8 cellular contexts compared by ENCODE assay signal in the genomic region with DNA sequence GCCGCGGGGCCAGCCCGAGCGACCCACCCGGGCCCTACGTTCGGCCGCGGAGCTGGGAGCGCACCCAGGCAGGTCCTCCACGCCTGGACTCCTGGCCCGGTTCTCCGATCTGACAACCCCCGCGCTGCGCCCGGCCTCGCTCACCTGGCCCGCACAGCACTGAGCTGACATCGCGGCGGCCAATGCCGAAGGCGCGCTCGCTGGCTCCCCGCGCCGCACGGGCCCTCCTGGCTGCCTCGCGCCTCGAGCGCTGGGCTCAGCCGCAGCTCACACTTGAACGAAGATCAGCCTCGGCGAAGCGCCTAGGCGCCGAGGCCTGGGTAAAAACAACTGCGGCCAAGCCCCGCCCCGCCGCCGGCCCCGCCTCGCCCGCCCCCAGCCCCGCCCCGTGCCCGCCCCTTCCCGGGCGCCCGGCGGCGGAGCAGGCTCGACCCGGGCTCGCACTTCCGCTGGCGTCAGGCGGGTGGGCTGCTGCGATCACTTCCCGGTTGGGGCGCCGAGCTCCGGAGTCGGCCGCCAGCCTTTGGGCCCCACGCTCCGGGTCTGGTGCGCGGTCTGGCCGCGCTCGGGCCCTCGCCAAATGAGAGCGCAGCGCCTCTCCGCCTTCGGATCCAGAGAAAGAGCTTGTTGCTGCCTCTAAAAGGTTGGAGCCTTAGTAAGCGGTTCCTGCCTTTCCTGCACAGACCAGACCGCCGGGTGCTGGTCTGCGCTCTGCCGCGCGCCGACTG. TPM values are rescaled to one million over a fixed set of nuclear protein-coding genes. Genes with fewer than 3 reads are reported as not detected.
DNase-seq lines count a peak whose midpoint lies in the region; ATAC-seq and TF ChIP-seq lines count a peak whose summit lies in the region.

Gene SERINC5 (minus strand): TSS at position 297 of the 728 bp plus-strand sequence. CDS start 126 bp downstream, at position 171.

- peak within 1 kb of the TSS; percentile 97 for H3K27ac Mint-ChIP-seq in activated T-helper 17 cell treated with anti-CD3 and anti-CD28 coated beads, Interleukin-2, amount 50 U/mL, for 72 hours
- peak within 1 kb of the TSS; percentile 94 to 98 (median 96) for H3K27ac Mint-ChIP-seq in nephron

- H3K27me3 Mint-ChIP-seq in activated T-helper 17 cell treated with anti-CD3 and anti-CD28 coated beads, Interleukin-2, amount 50 U/mL, for 72 hours, result no peaks in the 10 kb centered on the region
- H3K27me3 Mint-ChIP-seq in nephron (ENCODE audit: low read depth), result no peaks in the 10 kb centered on the region

- TF ChIP-seq CTCF in nephron (IDR thresholded peaks at IDR 0.05; ENCODE audit: unreplicated experiment in 3 of 3), result no peak

- DNase-seq in C1 segment of cervical spinal cord (lab: John Stamatoyannopoulos, UW), result peak; percentile 57 to 92 (median 84)
- peak; percentile 86 for DNase-seq in GM19238 (ENCODE audit: insufficient read length, low spot score)
- DNase-seq in RPMI8226, result peak; percentile 91
- DNase-seq in fibroblast of peridontal ligament (ENCODE audit: extremely low read depth), result peak; percentile 63
- peak; percentile 89 for DNase-seq in stimulated activated naive CD8-positive, alpha-beta T cell treated with anti-CD3 and anti-CD28 coated beads, Interleukin-15, Interleukin-2, amounts not matched to agents 100 U/mL and 50 U/mL, for 24 hours

- peak; percentile 87 for ATAC-seq in HG03439 (IDR thresholded peaks at IDR 0.05; ENCODE audit: unreplicated experiment)
- peak; percentile 81 for ATAC-seq in activated T-helper 17 cell treated with anti-CD3 and anti-CD28 coated beads, Interleukin-2, amount 50 U/mL, for 72 hours (replicated peaks)
- peak; percentile 85 for ATAC-seq in stimulated activated naive CD8-positive, alpha-beta T cell treated with anti-CD3 and anti-CD28 coated beads, Interleukin-15, Interleukin-2, amounts not matched to agents 100 U/mL and 50 U/mL, for 24 hours

- H3K36me3 Mint-ChIP-seq in activated T-helper 17 cell treated with anti-CD3 and anti-CD28 coated beads, Interleukin-2, amount 50 U/mL, for 72 hours (ENCODE audit: low read depth), result peaks cover 58% of the 10 kb centered on the region
- H3K36me3 Mint-ChIP-seq in nephron (ENCODE audit: low read depth), result no peaks in the 10 kb centered on the region

- no peaks in the 10 kb centered on the region for H3K9me3 Mint-ChIP-seq in activated T-helper 17 cell treated with anti-CD3 and anti-CD28 coated beads, Interleukin-2, amount 50 U/mL, for 72 hours
- no peaks in the 10 kb centered on the region for H3K9me3 Mint-ChIP-seq in nephron

- peaks cover 25% of the 10 kb centered on the region for H3K4me1 Mint-ChIP-seq in activated T-helper 17 cell treated with anti-CD3 and anti-CD28 coated beads, Interleukin-2, amount 50 U/mL, for 72 hours
- peaks cover 39% of the 10 kb centered on the region for H3K4me1 Mint-ChIP-seq in nephron

- peak within 1 kb of the TSS; percentile 93 for H3K4me3 Mint-ChIP-seq in activated T-helper 17 cell treated with anti-CD3 and anti-CD28 coated beads, Interleukin-2, amount 50 U/mL, for 72 hours
- H3K4me3 Mint-ChIP-seq in nephron, result peak within 1 kb of the TSS; percentile 96 to 99 (median 97)

RNA-seq across cellular contexts. Expression of gene SERINC5, which starts in this region (rescaled TPM):
- total RNA-seq in activated T-helper 17 cell treated with anti-CD3 and anti-CD28 coated beads, Interleukin-2, amount 50 U/mL, for 72 hours, result 10 to 100 TPM; 50.7 to 76.7 TPM

Comparison
In these comparisons a context has a peak if more than half of its experiments do, and no peak if none do; other contexts are left out.
1. Peak in every context shown above with its lines: DNase-seq and ATAC-seq.